Comparison of ENCODE assay signal across 31 cellular contexts in genomic region chr9:135049460-135049859, GRCh38. TPM values are rescaled to one million over a fixed set of nuclear protein-coding genes. Genes with fewer than 3 reads are reported as not detected.
"Had no signal": no experiment of that assay in that cellular context is flagged by ENCODE, and none has a peak within 500 bp of the region (broad histone marks: within the 10 kb centered on the region; RNA-seq: fewer than 3 reads in every experiment).

No MANE protein-coding gene starts in this region.

- DNase-seq: activated CD4-positive, alpha-beta memory T cell treated with anti-CD3 and anti-CD28 coated beads, Interleukin-2, amount 10 ng/mL, durations not matched to agents 7 days and 5 days; activated CD4-positive, alpha-beta T cell treated with anti-CD3 and anti-CD28 coated beads for 1 hour; activated CD4-positive, alpha-beta T cell treated with anti-CD3 and anti-CD28 coated beads for 48 hours; activated CD4-positive, CD25-positive, alpha-beta regulatory T cell; activated gamma-delta T cell treated with Interleukin-2 at 50 U/mL for 16 hours; activated naive CD4-positive, alpha-beta T cell treated with anti-CD3 and anti-CD28 coated beads for 36 hours; activated T-cell treated with anti-CD3 and anti-CD28 coated beads, Interleukin-2, amount 50 U/mL, for 24 hours; body of pancreas; caudate nucleus; Kasumi-1; KG1; MG63; NCI-H1048; NCI-H1105 treated with DMSO at 0.1 percent for 48 hours; NCI-H1436; NCI-H1694; NCI-H1930; NCI-H2081 treated with DMSO at 0.1 percent for 48 hours; NCI-H226; NCI-H446 treated with DMSO at 0.1 percent for 48 hours; NCI-H524; RPMI8226; SIG-M5; T1000; WERI-Rb-1 had no signal

- H3K27ac ChIP-seq: adrenal gland, body of pancreas, breast epithelium, WERI-Rb-1 had no signal

- H3K36me3 ChIP-seq: adrenal gland, breast epithelium, MG63, WERI-Rb-1 had no signal

- H3K27me3 ChIP-seq: body of pancreas, MG63 had no signal

- H3K4me3 ChIP-seq: adrenal gland, body of pancreas, breast epithelium, MG63 had no signal

- H3K9me3 ChIP-seq: adrenal gland, body of pancreas, MG63 had no signal

- H3K4me1 ChIP-seq: adrenal gland, body of pancreas, breast epithelium had no signal

- ATAC-seq: activated CD8-positive, alpha-beta memory T cell treated with anti-CD3 and anti-CD28 coated beads, Interleukin-2, amount 10 ng/mL, durations not matched to agents 7 days and 5 days; activated naive CD4-positive, alpha-beta T cell treated with anti-CD3 and anti-CD28 coated beads, Interleukin-2, amount 50 U/mL, for 72 hours; body of pancreas; Panc1 had no signal

RNA-seq across cellular contexts. Expression of gene OLFM1, which starts 38.0 kb away (rescaled TPM):
- total RNA-seq: activated CD4-positive, alpha-beta memory T cell treated with anti-CD3 and anti-CD28 coated beads, Interleukin-2, amount 10 ng/mL, durations not matched to agents 7 days and 5 days; activated naive CD4-positive, alpha-beta T cell treated with anti-CD3 and anti-CD28 coated beads for 36 hours; activated naive CD4-positive, alpha-beta T cell treated with anti-CD3 and anti-CD28 coated beads, Interleukin-2, amount 50 U/mL, for 72 hours; T-helper 2 cell treated with Interferon-gamma antibody and Interleukin-4, amounts not matched to agents 100 ng/mL and 5 ng/mL, for 36 hours had no signal
